Comparison of ENCODE assay signal across 1 cellular context in genomic region chr2:174617120-174617519, GRCh38.
TF ChIP-seq lines count a peak whose summit lies in the region.

No MANE protein-coding gene starts in this region.

TF ChIP-seq in IMR-90, 13 proteins besides CTCF, POLR2A, EP300 and RAD21 (continued from another document):
- TF ChIP-seq, protein P1, sequence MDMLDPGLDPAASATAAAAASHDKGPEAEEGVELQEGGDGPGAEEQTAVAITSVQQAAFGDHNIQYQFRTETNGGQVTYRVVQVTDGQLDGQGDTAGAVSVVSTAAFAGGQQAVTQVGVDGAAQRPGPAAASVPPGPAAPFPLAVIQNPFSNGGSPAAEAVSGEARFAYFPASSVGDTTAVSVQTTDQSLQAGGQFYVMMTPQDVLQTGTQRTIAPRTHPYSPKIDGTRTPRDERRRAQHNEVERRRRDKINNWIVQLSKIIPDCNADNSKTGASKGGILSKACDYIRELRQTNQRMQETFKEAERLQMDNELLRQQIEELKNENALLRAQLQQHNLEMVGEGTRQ (IDR thresholded peaks at IDR 0.05; ENCODE audit: low read depth, low read length): no peak
- TF ChIP-seq CEBPB (IDR thresholded peaks at IDR 0.05; ENCODE audit: low read depth, low read length): no peak
